ENCODE assay signal across 1 cellular context in genomic region chr10:95425592-95426465, GRCh38.
TF ChIP-seq lines count a peak whose summit lies in the region.

No MANE protein-coding gene starts in this region.

TF ChIP-seq in K562, 482 proteins besides CTCF, POLR2A, EP300 and RAD21 (continues in another document):
- TF ChIP-seq DPF2 (IDR thresholded peaks at IDR 0.05) = peak; percentile 93
- TF ChIP-seq TRIM24 (IDR thresholded peaks at IDR 0.05) = peak; percentile 49 to 63; a peak in 3 of 4 replicates
- TF ChIP-seq FOXA3 (CRISPR knock-in tag; conservative IDR thresholded peaks at IDR 0.05 in 1 of 2, IDR thresholded peaks at IDR 0.05 in 1 of 2) = peak in 1 of 2 experiments; percentile 78; a peak in 2 of 4 replicates
- peak; percentile 94 for TF ChIP-seq MTA2 (IDR thresholded peaks at IDR 0.05; ENCODE audit: low read depth)
- peak; percentile 87 for TF ChIP-seq MAFG (tag; conservative IDR thresholded peaks at IDR 0.05)
- peak; percentile 60; the same call in 1 of the 2 replicates for TF ChIP-seq ZBTB40 (IDR thresholded peaks at IDR 0.05)
- TF ChIP-seq ZBTB40 (CRISPR knock-in tag; IDR thresholded peaks at IDR 0.05) = no peak
- TF ChIP-seq HDAC2 (IDR thresholded peaks at IDR 0.05) = peak; percentile 44; the same call in 1 of the 2 replicates
- TF ChIP-seq POU5F1 (IDR thresholded peaks at IDR 0.05; ENCODE audit: borderline replicate concordance, low read depth, low read length, partially characterized antibody) = no peak
- 0 out of 2 replicates have a peak, but pooled peaks have one; percentile 35 for TF ChIP-seq LEF1 (IDR thresholded peaks at IDR 0.05)
- TF ChIP-seq CHCHD3 (CRISPR knock-in tag; IDR thresholded peaks at IDR 0.05) = no peak
- peak; percentile 42; the same call in 1 of the 2 replicates for TF ChIP-seq MAFK (IDR thresholded peaks at IDR 0.05; ENCODE audit: low read length)
- peak; percentile 71; the same call in 1 of the 2 replicates for TF ChIP-seq STAT5A (IDR thresholded peaks at IDR 0.05; ENCODE audit: borderline replicate concordance, low read length)
- TF ChIP-seq RBM22 (IDR thresholded peaks at IDR 0.05; ENCODE audit: low read depth, low read length, poor library complexity, severe bottlenecking) = no peak
- peak; percentile 58; the same call in 1 of the 2 replicates for TF ChIP-seq CC2D1A (IDR thresholded peaks at IDR 0.05)
- TF ChIP-seq CHAMP1 (IDR thresholded peaks at IDR 0.05) = peak; percentile 75; the same call in 1 of the 2 replicates
- no peak for TF ChIP-seq ZNF354B (CRISPR knock-in tag; IDR thresholded peaks at IDR 0.05)
- TF ChIP-seq ZNF316 (IDR thresholded peaks at IDR 0.05) = peak; percentile 94
- no peak for TF ChIP-seq ZNF23 (CRISPR knock-in tag; IDR thresholded peaks at IDR 0.05)
- peak; percentile 86 for TF ChIP-seq CBFA2T2 (conservative IDR thresholded peaks at IDR 0.05)
- no peak for TF ChIP-seq HOXB6 (CRISPR knock-in tag; IDR thresholded peaks at IDR 0.05; ENCODE audit: borderline replicate concordance)
- no peak for TF ChIP-seq AFF4 (CRISPR knock-in tag; IDR thresholded peaks at IDR 0.05)
- TF ChIP-seq CAMTA2 (CRISPR knock-in tag; conservative IDR thresholded peaks at IDR 0.05) = no peak
- TF ChIP-seq PHB2 (IDR thresholded peaks at IDR 0.05; ENCODE audit: low read depth) = peak; percentile 72; the same call in 1 of the 2 replicates
- peak; percentile 96 for TF ChIP-seq TAL1 (IDR thresholded peaks at IDR 0.05)
- peak; percentile 82; the same call in 1 of the 2 replicates for TF ChIP-seq PML (IDR thresholded peaks at IDR 0.05; ENCODE audit: low read length)
- TF ChIP-seq ZNF318 (IDR thresholded peaks at IDR 0.05; ENCODE audit: borderline replicate concordance in 1 of 2, low read depth in 1 of 2) = peak in 1 of 2 experiments; percentile 67; a peak in 1 of 4 replicates
- 0 out of 2 replicates have a peak, but pooled peaks have one; percentile 33 for TF ChIP-seq ZNF197 (CRISPR knock-in tag; IDR thresholded peaks at IDR 0.05; ENCODE audit: low read depth)
- no peak for TF ChIP-seq ZKSCAN8 (CRISPR knock-in tag; IDR thresholded peaks at IDR 0.05)
- TF ChIP-seq TCF3 (CRISPR knock-in tag; IDR thresholded peaks at IDR 0.05) = peak; percentile 84
